Comparison of ENCODE assay signal across 7 cellular contexts in genomic region chr1:197614916-197615692, GRCh38.
A peak's percentile ranks its signal among the peaks of the same experiment; 100 is the strongest.
DNase-seq lines count a peak whose midpoint lies in the region; ATAC-seq and TF ChIP-seq lines count a peak whose summit lies in the region.

No MANE protein-coding gene starts in this region.

- H3K14ac ChIP-seq in mesenchymal stem cell (ENCODE audit: low read length in 2 of 2): no peak overlapping the region

- no peaks in the 10 kb centered on the region for H3K9me3 ChIP-seq in mesenchymal stem cell (ENCODE audit: control insufficient read depth, low read length)

- CTCF ChIA-PET in RWPE1 (lab: Yijun Ruan, JAX): interaction anchor here (0.5 to 5.7 kb wide), 26 partner anchors 10 to 1339 kb away, joined by 3 to 65 read pairs (median 3); partner anchors contain the start of gene LHX9

- H3K18ac ChIP-seq in mesenchymal stem cell (ENCODE audit: low read depth in 1 of 2, low read length in 2 of 2): no peak overlapping the region

- no peak overlapping the region for H2AK5ac ChIP-seq in mesenchymal stem cell (ENCODE audit: low read length, severe bottlenecking)

- WGBS in mesenchymal stem cell: 68% methylated on average over 2 of the region's 3 CpGs

- POLR2A ChIA-PET in RWPE1 (lab: Yijun Ruan, JAX; ENCODE audit: low non-redundant PET): no interaction called here

- no peaks in the 10 kb centered on the region for H3K79me1 ChIP-seq in mesenchymal stem cell (replicated peaks; ENCODE audit: low read length, poor library complexity, severe bottlenecking)

- H4K8ac ChIP-seq in mesenchymal stem cell (ENCODE audit: low read length): no peak overlapping the region

- H2AFZ ChIP-seq in mesenchymal stem cell (ENCODE audit: low read depth, low read length): no peak overlapping the region

- H3K4me1 ChIP-seq in mesenchymal stem cell (ENCODE audit: control insufficient read depth, insufficient read depth, low read depth, low read length): no peaks in the 10 kb centered on the region

- peak; percentile 66 for ATAC-seq in GM19452 (IDR thresholded peaks at IDR 0.05; ENCODE audit: unreplicated experiment)

- no peak overlapping the region for H2BK12ac ChIP-seq in mesenchymal stem cell (ENCODE audit: low read length in 2 of 2)

- H3K27ac ChIP-seq in RWPE1 (no peak overlapping the region), mesenchymal stem cell (ENCODE audit: low read length, poor library complexity, severe bottlenecking) (no peak overlapping the region)

- no peak overlapping the region for H3K4ac ChIP-seq in mesenchymal stem cell (ENCODE audit: low read depth in 1 of 2, low read length in 2 of 2)

- H3K4me2 ChIP-seq in mesenchymal stem cell (ENCODE audit: low read length, poor library complexity, severe bottlenecking): no peak overlapping the region

- H4K91ac ChIP-seq in mesenchymal stem cell (ENCODE audit: low read length): no peak overlapping the region

- no peak overlapping the region for H2BK120ac ChIP-seq in mesenchymal stem cell (ENCODE audit: low read depth, low read length)

- no peaks in the 10 kb centered on the region for H3K27me3 ChIP-seq in mesenchymal stem cell (ENCODE audit: control insufficient read depth in 1 of 2, insufficient read depth in 1 of 2, low read length in 2 of 2)

- DNase-seq in ELF-1 (ENCODE audit: low read depth, low spot score) (peak; percentile 22), HT1080 (ENCODE audit: low read depth) (peak; percentile 37), RWPE1 (ENCODE audit: low spot score) (peak; percentile 31), dermis blood vessel endothelial cell (peak; percentile 69), mesenchymal stem cell (peak; percentile 51), HuH-7.5 (ENCODE audit: low spot score) (no peak)

- H3K23ac ChIP-seq in mesenchymal stem cell (ENCODE audit: low read length in 2 of 2): no peak overlapping the region

- H3K9ac ChIP-seq in mesenchymal stem cell (ENCODE audit: low read length): no peak overlapping the region

- no peak overlapping the region for H2BK15ac ChIP-seq in mesenchymal stem cell (ENCODE audit: low read depth, poor library complexity, severe bottlenecking)

- peak; percentile 73 for TF ChIP-seq CTCF in RWPE1 (conservative IDR thresholded peaks at IDR 0.05; ENCODE audit: low read depth)

- no peak overlapping the region for H2BK5ac ChIP-seq in mesenchymal stem cell (ENCODE audit: low read depth, low read length, poor library complexity, severe bottlenecking)

- no peaks in the 10 kb centered on the region for H3K36me3 ChIP-seq in mesenchymal stem cell (ENCODE audit: control insufficient read depth in 1 of 2, insufficient read depth in 2 of 2, low read depth in 1 of 2, low read length in 2 of 2)

- no peak overlapping the region for H3K4me3 ChIP-seq in mesenchymal stem cell (ENCODE audit: insufficient read depth in 1 of 2, low read depth in 1 of 2, low read length in 2 of 2)
